16 cellular contexts compared by ENCODE assay signal in the genomic region with DNA sequence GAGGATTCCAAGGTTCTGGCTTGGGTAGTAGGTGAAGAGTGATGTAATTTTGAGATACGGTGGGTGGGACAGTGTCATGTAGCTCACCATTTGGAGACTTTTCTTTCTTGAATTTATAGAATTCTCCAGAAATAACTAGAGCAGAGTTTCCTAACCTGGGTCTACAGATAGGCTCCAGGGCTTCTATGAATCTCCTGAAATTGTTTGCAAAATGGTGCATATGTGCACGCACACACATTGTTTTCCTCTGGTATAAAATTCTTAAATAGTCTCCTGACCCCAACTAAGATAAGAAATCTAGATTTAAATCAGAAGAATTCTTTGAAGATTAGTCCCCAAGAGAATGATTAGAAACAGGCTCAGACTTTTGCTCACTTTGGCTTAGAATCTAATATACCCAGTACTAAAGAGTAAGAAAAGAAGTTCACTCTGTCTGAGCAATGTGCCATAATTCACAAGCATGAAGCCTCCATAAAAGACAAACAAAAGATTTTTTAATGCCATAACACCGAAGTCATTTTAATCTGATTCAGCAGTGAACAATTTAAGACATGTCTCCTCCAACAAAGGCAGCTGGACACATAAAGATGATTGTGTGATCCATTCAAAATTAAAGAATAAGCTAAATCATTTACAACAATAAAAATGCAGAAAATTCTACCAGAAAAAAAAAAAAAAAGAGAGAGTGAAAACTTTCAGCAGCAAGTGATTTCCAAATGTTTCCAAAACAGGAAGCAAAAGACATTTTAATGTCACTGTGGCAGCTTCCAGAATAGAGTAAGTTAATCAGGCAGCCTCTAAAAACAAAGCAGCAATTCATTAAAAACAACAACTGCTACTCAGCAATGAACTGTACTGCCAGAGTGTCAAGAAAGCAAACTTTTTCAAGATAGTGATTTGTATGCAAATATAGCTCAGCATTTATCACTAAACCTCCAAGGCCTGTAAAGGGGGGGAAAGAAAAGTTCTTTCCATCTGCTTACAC.
DNase-seq lines count a peak whose midpoint lies in the region; ATAC-seq lines count a peak whose summit lies in the region.
"Had no signal": no experiment of that assay in that cellular context is flagged by ENCODE, and none has a peak within 500 bp of the region (broad histone marks: within the 10 kb centered on the region; RNA-seq: fewer than 3 reads in every experiment).

No MANE protein-coding gene starts in this region.

- DNase-seq in T-helper 2 cell treated with Interferon-gamma antibody and Interleukin-4, amounts not matched to agents 5 μg/mL and 100 μg/mL, for 36 hours (ENCODE audit: low spot score) = no peak
- DNase-seq in T-helper 2 cell (no peak), trophoblast cell (peak; percentile 51 to 88)
- DNase-seq in effector memory CD8-positive, alpha-beta T cell = no peak
- no peak for DNase-seq in activated CD8-positive, alpha-beta T cell treated with anti-CD3 and anti-CD28 coated beads, Interleukin-2, amount 10 ng/mL, durations not matched to agents 7 days and 5 days
- DNase-seq: NK-92 treated with Interleukin-12 subunit alpha and Interleukin-12 subunit beta, amount 100 ng/mL, for 24 hours; occipital lobe; SJCRH30; small intestine; stomach had no signal

- H2AK5ac ChIP-seq in trophoblast cell (ENCODE audit: low read length) = no peak overlapping the region

- no peak overlapping the region for H2BK12ac ChIP-seq in trophoblast cell (ENCODE audit: low read length)

- H3K79me2 ChIP-seq in trophoblast cell (ENCODE audit: control insufficient read depth, insufficient read depth, low read length, poor library complexity) = no peaks in the 10 kb centered on the region

- peaks cover 56% of the 10 kb centered on the region for H3K4me1 Mint-ChIP-seq in T-helper 2 cell treated with Interferon-gamma antibody and Interleukin-4, amounts not matched to agents 5 μg/mL and 100 μg/mL, for 36 hours (ENCODE audit: low read depth)
- peaks cover 0 to 8% of the 10 kb centered on the region in 2 donors for H3K4me1 Mint-ChIP-seq in effector memory CD8-positive, alpha-beta T cell (ENCODE audit: low read depth in 2 of 2)
- peaks cover 13% of the 10 kb centered on the region for H3K4me1 Mint-ChIP-seq in activated CD8-positive, alpha-beta T cell treated with anti-CD3 and anti-CD28 coated beads, Interleukin-2, amount 10 ng/mL, durations not matched to agents 7 days and 5 days (ENCODE audit: low read depth)

- CTCF ChIA-PET in activated CD8-positive, alpha-beta T cell treated with anti-CD3 and anti-CD28 coated beads, Interleukin-2, amount 10 ng/mL, durations not matched to agents 7 days and 5 days (lab: Charles Lee) = interaction anchor here (0.7 to 1.2 kb wide), 2 partner anchors 10 to 54 kb away, joined by 3 read pairs; no protein-coding TSS in a partner anchor

- POLR2A ChIA-PET in activated CD8-positive, alpha-beta T cell treated with anti-CD3 and anti-CD28 coated beads, Interleukin-2, amount 10 ng/mL, durations not matched to agents 7 days and 5 days (lab: Charles Lee) = no interaction called here

- H3K4ac ChIP-seq in trophoblast cell (ENCODE audit: low read depth, low read length) = no peak overlapping the region

- no CpG with 5 or more reads among the region's 3 CpGs for WGBS in trophoblast cell (ENCODE audit: extremely low coverage, insufficient coverage, insufficient read length)

- no peaks in the 10 kb centered on the region for H3K79me1 ChIP-seq in trophoblast cell (ENCODE audit: low read length)

- H3K4me3 ChIP-seq in trophoblast cell (ENCODE audit: low read depth, low read length) = no peak overlapping the region
- H3K4me3 ChIP-seq: A549, lung, SJCRH30, stomach had no signal

- peak overlapping the region; percentile 60 for H3K27ac ChIP-seq in KOPT-K1 (ENCODE audit: low read depth, low read length, poor library complexity, severe bottlenecking)
- H3K27ac ChIP-seq in trophoblast cell (ENCODE audit: low read depth, low read length) = no peak overlapping the region
- H3K27ac ChIP-seq: A549, SJCRH30, stomach had no signal

- H3K4me2 ChIP-seq in trophoblast cell (ENCODE audit: low read length) = no peak overlapping the region
- H3K4me2 ChIP-seq: A549 had no signal

- H3K14ac ChIP-seq in trophoblast cell (ENCODE audit: low read length) = no peak overlapping the region

- no peak for ATAC-seq in effector memory CD8-positive, alpha-beta T cell (replicated peaks)
- no peak for ATAC-seq in activated CD8-positive, alpha-beta T cell treated with anti-CD3 and anti-CD28 coated beads, Interleukin-2, amount 10 ng/mL, durations not matched to agents 7 days and 5 days
- ATAC-seq in HG03457 (IDR thresholded peaks at IDR 0.05; ENCODE audit: unreplicated experiment) = no peak
- ATAC-seq in GM18909 (IDR thresholded peaks at IDR 0.05; ENCODE audit: poor library complexity, unreplicated experiment) = no peak
- ATAC-seq: A549 had no signal

- no peak overlapping the region for H2BK5ac ChIP-seq in trophoblast cell (ENCODE audit: low read depth, low read length, poor library complexity)

- H3K27ac Mint-ChIP-seq in T-helper 2 cell treated with Interferon-gamma antibody and Interleukin-4, amounts not matched to agents 5 μg/mL and 100 μg/mL, for 36 hours = peak overlapping the region; percentile 27
- peak overlapping the region; percentile 3 to 44 for H3K27ac Mint-ChIP-seq in effector memory CD8-positive, alpha-beta T cell
- H3K27ac Mint-ChIP-seq in activated CD8-positive, alpha-beta T cell treated with anti-CD3 and anti-CD28 coated beads, Interleukin-2, amount 10 ng/mL, durations not matched to agents 7 days and 5 days = no peak overlapping the region
- H3K27ac Mint-ChIP-seq: dendritic cell treated with granulocyte-macrophage colony-stimulating factor and Interleukin-4, amounts not matched to agents 40 ng/mL and 50 ng/mL, for 4 days had no signal

- no peak overlapping the region for H2AFZ ChIP-seq in trophoblast cell (ENCODE audit: insufficient read depth, low read length, poor library complexity)

- H3K36me3 ChIP-seq in KOPT-K1 (ENCODE audit: insufficient read depth, low read length) (peaks cover 5% of the 10 kb centered on the region; the same call in 1 of the 2 replicates), trophoblast cell (ENCODE audit: control insufficient read depth in 1 of 2, insufficient read depth in 2 of 2, low read length in 2 of 2) (no peaks in the 10 kb centered on the region)
- H3K36me3 ChIP-seq: SJCRH30, stomach had no signal

- H3K27me3 ChIP-seq in trophoblast cell (ENCODE audit: insufficient read depth, low read length) = no peaks in the 10 kb centered on the region
- H3K27me3 ChIP-seq: SJCRH30, stomach had no signal

- no peak overlapping the region for H3K23ac ChIP-seq in trophoblast cell (ENCODE audit: low read length)

- H3K4me1 ChIP-seq in trophoblast cell (ENCODE audit: control insufficient read depth in 1 of 2, insufficient read depth in 2 of 2, low read length in 2 of 2) = no peaks in the 10 kb centered on the region
- H3K4me1 ChIP-seq: A549, SJCRH30 had no signal

- no peak overlapping the region for H3K9ac ChIP-seq in trophoblast cell (ENCODE audit: low read length)

- no peak overlapping the region for H2BK120ac ChIP-seq in trophoblast cell (ENCODE audit: insufficient read depth, low read length, poor library complexity)

- H3K9me3 ChIP-seq in KOPT-K1 (ENCODE audit: insufficient read depth, low read length, poor library complexity, severe bottlenecking) (no peaks in the 10 kb centered on the region), trophoblast cell (ENCODE audit: insufficient read depth, low read depth, low read length) (no peaks in the 10 kb centered on the region)
- H3K9me3 ChIP-seq: A549, SJCRH30, stomach had no signal

- H4K91ac ChIP-seq in trophoblast cell (ENCODE audit: low read depth, low read length) = no peak overlapping the region

- H3K9me3 Mint-ChIP-seq in T-helper 2 cell treated with Interferon-gamma antibody and Interleukin-4, amounts not matched to agents 5 μg/mL and 100 μg/mL, for 36 hours = no peaks in the 10 kb centered on the region
- H3K9me3 Mint-ChIP-seq in effector memory CD8-positive, alpha-beta T cell = no peaks in the 10 kb centered on the region
- peaks cover 3% of the 10 kb centered on the region for H3K9me3 Mint-ChIP-seq in activated CD8-positive, alpha-beta T cell treated with anti-CD3 and anti-CD28 coated beads, Interleukin-2, amount 10 ng/mL, durations not matched to agents 7 days and 5 days (ENCODE audit: insufficient read depth)
- H3K9me3 Mint-ChIP-seq: dendritic cell treated with granulocyte-macrophage colony-stimulating factor and Interleukin-4, amounts not matched to agents 40 ng/mL and 50 ng/mL, for 4 days had no signal

- no peaks in the 10 kb centered on the region for H3K27me3 Mint-ChIP-seq in T-helper 2 cell treated with Interferon-gamma antibody and Interleukin-4, amounts not matched to agents 5 μg/mL and 100 μg/mL, for 36 hours (ENCODE audit: low read depth)
- H3K27me3 Mint-ChIP-seq in effector memory CD8-positive, alpha-beta T cell = no peaks in the 10 kb centered on the region
- no peaks in the 10 kb centered on the region for H3K27me3 Mint-ChIP-seq in activated CD8-positive, alpha-beta T cell treated with anti-CD3 and anti-CD28 coated beads, Interleukin-2, amount 10 ng/mL, durations not matched to agents 7 days and 5 days (ENCODE audit: low read depth)
- H3K27me3 Mint-ChIP-seq: dendritic cell treated with granulocyte-macrophage colony-stimulating factor and Interleukin-4, amounts not matched to agents 40 ng/mL and 50 ng/mL, for 4 days had no signal

- peaks cover 24% of the 10 kb centered on the region for H3K36me3 Mint-ChIP-seq in T-helper 2 cell treated with Interferon-gamma antibody and Interleukin-4, amounts not matched to agents 5 μg/mL and 100 μg/mL, for 36 hours (ENCODE audit: low read depth)
- H3K36me3 Mint-ChIP-seq in effector memory CD8-positive, alpha-beta T cell (ENCODE audit: insufficient read depth) = no peaks in the 10 kb centered on the region
- peaks cover 4% of the 10 kb centered on the region for H3K36me3 Mint-ChIP-seq in activated CD8-positive, alpha-beta T cell treated with anti-CD3 and anti-CD28 coated beads, Interleukin-2, amount 10 ng/mL, durations not matched to agents 7 days and 5 days (ENCODE audit: low read depth)

- no peak overlapping the region for H4K12ac ChIP-seq in trophoblast cell (ENCODE audit: low read depth, low read length)

- no peak overlapping the region for H3K18ac ChIP-seq in trophoblast cell (ENCODE audit: low read length)

- no peak overlapping the region for H4K8ac ChIP-seq in trophoblast cell (ENCODE audit: low read depth, low read length)

- peak overlapping the region; percentile 48 for H3K4me3 Mint-ChIP-seq in T-helper 2 cell treated with Interferon-gamma antibody and Interleukin-4, amounts not matched to agents 5 μg/mL and 100 μg/mL, for 36 hours
- H3K4me3 Mint-ChIP-seq in effector memory CD8-positive, alpha-beta T cell = no peak overlapping the region
- H3K4me3 Mint-ChIP-seq in activated CD8-positive, alpha-beta T cell treated with anti-CD3 and anti-CD28 coated beads, Interleukin-2, amount 10 ng/mL, durations not matched to agents 7 days and 5 days = no peak overlapping the region
- H3K4me3 Mint-ChIP-seq: dendritic cell treated with granulocyte-macrophage colony-stimulating factor and Interleukin-4, amounts not matched to agents 40 ng/mL and 50 ng/mL, for 4 days had no signal

Comparison
In these comparisons a context has a peak if more than half of its experiments do, and no peak if none do; other contexts are left out.
1. DNase-seq: peak in trophoblast cell (2 of 2); none in T-helper 2 cell treated with Interferon-gamma antibody and Interleukin-4, amounts not matched to agents 5 μg/mL and 100 μg/mL, for 36 hours (single experiment), T-helper 2 cell (0 of 5), effector memory CD8-positive, alpha-beta T cell (0 of 3) and activated CD8-positive, alpha-beta T cell treated with anti-CD3 and anti-CD28 coated beads, Interleukin-2, amount 10 ng/mL, durations not matched to agents 7 days and 5 days (single experiment).